8 cellular contexts compared by ENCODE assay signal in the genomic region with DNA sequence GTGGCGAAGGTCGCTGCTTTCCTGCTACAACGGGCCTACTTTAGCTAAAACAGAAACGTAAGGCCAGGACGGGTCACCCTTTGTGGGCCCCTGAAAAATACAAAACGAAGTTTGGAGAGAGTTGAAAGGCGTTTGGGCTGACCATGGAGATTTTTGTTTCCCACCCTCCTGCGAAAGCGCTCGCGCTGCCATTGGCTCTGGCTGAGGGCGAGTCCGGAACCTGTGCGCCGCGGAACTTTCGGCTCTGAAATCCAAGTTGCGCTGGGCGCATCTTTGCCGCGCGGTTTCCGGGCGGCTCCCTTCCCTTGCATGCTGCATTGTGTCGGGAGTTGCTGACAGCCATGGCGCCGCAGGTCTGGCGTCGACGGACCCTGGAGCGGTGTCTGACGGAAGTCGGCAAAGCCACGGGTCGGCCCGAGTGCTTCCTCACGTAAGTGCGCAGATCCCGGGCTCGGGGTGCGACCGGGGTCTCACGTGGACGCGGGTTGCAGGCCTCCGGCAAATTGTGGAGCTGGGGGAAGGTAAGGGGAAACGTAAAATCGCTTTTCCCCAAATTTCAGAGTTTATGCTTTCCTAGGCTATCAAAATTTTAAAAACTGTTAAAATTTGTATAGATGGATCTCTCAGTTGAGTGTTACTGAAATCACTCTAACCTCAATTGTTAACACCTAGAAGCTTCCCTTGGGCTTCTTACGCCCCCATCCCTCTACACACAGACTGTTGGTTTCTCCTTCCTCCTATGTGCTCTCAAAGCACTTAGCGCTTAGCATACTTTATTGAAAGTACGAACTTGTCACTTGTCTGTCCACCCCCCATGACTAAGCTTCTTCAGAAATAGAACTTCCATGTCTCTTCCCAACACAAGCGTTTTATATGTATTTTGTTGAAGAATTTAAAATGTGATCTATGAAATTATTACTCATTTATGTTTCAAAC. TPM values are rescaled to one million over a fixed set of nuclear protein-coding genes. Genes with fewer than 3 reads are reported as not detected.
DNase-seq lines count a peak whose midpoint lies in the region; ATAC-seq and TF ChIP-seq lines count a peak whose summit lies in the region.

TSS of gene MPHOSPH10 (plus strand) at position 310 of the 936 bp plus-strand sequence. CDS start at position 342, 32 bp downstream.

- H3K4me1 ChIP-seq in HUES64 (ENCODE audit: insufficient read depth, low read length) = 0 out of 2 replicates have a peak, but pooled peaks cover 4% of the 10 kb centered on the region
- H3K4me1 ChIP-seq in mucosa of rectum (ENCODE audit: control insufficient read depth in 2 of 2, insufficient read depth in 2 of 2, low read length in 2 of 2) = peaks cover 12 to 13% of the 10 kb centered on the region in 2 donors

- H3K9me3 ChIP-seq in HUES64 (ENCODE audit: insufficient read depth, low read depth, low read length) (no peaks in the 10 kb centered on the region), mucosa of rectum (ENCODE audit: control insufficient read depth in 2 of 2, low read length in 2 of 2) (no peaks in the 10 kb centered on the region)

- H3K4me3 ChIP-seq in HUES64 (ENCODE audit: low read length) (peak within 1 kb of the TSS; percentile 74), mucosa of rectum (ENCODE audit: low read length in 2 of 2) (peak within 1 kb of the TSS; percentile 94 to 97)

- TF ChIP-seq POLR2A in erythroblast (IDR thresholded peaks at IDR 0.05; ENCODE audit: low read length) = peak; percentile 71

- DNase-seq in DMS153 (lab: John Stamatoyannopoulos, UW) (peak; percentile 80), OCI-M2 (lab: John Stamatoyannopoulos, UW; ENCODE audit: unreplicated experiment) (peak; percentile 65), activated T-cell treated with anti-CD3 and anti-CD28 coated beads for 4 hours (peak; percentile 76), erythroblast (lab: John Stamatoyannopoulos, UW) (peak; percentile 92 to 95)
- DNase-seq in stimulated activated CD8-positive, alpha-beta memory T cell treated with anti-CD3 and anti-CD28 coated beads, Interleukin-4, amount 100 ng/mL, for 4 hours (ENCODE audit: low read depth in 2 of 2, low spot score in 1 of 2) = peak; percentile 66 to 77

- peak; percentile 92 for ATAC-seq in GM21526 (IDR thresholded peaks at IDR 0.05; ENCODE audit: low FRiP score, unreplicated experiment)

- H3K27ac ChIP-seq in HUES64 (ENCODE audit: low read depth, low read length) (peak within 1 kb of the TSS; percentile 90), mucosa of rectum (ENCODE audit: low read depth in 2 of 2, low read length in 2 of 2) (peak within 1 kb of the TSS; percentile 97 to 98)

- WGBS in HUES64 = under 1% methylated on average over 49 of the region's 52 CpGs

- peaks cover 34% of the 10 kb centered on the region for H3K36me3 ChIP-seq in HUES64 (ENCODE audit: insufficient read depth, low read length)
- peaks cover 9 to 13% of the 10 kb centered on the region in 2 donors for H3K36me3 ChIP-seq in mucosa of rectum (ENCODE audit: control insufficient read depth in 2 of 2, insufficient read depth in 2 of 2, low read length in 2 of 2)

- no peaks in the 10 kb centered on the region for H3K27me3 ChIP-seq in HUES64 (ENCODE audit: insufficient read depth, low read length)
- no peaks in the 10 kb centered on the region for H3K27me3 ChIP-seq in mucosa of rectum (ENCODE audit: control insufficient read depth in 2 of 2, insufficient read depth in 2 of 2, low read length in 2 of 2)

- peak within 1 kb of the TSS; percentile 78 for H3K9ac ChIP-seq in HUES64 (ENCODE audit: low read depth, low read length)
- peak within 1 kb of the TSS; percentile 91 to 92 for H3K9ac ChIP-seq in mucosa of rectum (ENCODE audit: low read depth in 1 of 2, low read length in 2 of 2)

RNA-seq across cellular contexts. Expression of gene MPHOSPH10, which starts in this region (rescaled TPM):
- polyA plus RNA-seq in HUES64 (2013, experiment 1 of 2) = 31.5 TPM
- polyA plus RNA-seq in HUES64 (2013, experiment 2 of 2) = 31.3 TPM

Comparison
In these comparisons a context has a peak if more than half of its experiments do, and no peak if none do; other contexts are left out.
1. Peak in every context shown above with its lines: DNase-seq, ATAC-seq, H3K4me3 ChIP-seq and H3K27ac ChIP-seq.